Comparison of ENCODE assay signal across 34 cellular contexts in genomic region chr12:131489718-131490117, GRCh38.
"Had no signal": no experiment of that assay in that cellular context is flagged by ENCODE, and none has a peak within 500 bp of the region (broad histone marks: within the 10 kb centered on the region; RNA-seq: fewer than 3 reads in every experiment).

No MANE protein-coding gene starts in this region.

- H3K4me3 ChIP-seq: MG63 had no signal

- H3K27me3 ChIP-seq: MG63 had no signal

- H3K9me3 ChIP-seq: MG63 had no signal

- DNase-seq: Karpas-422, Kasumi-1, MG63, MM.1S, MV-4-11, NCI-H1048, NCI-H1092, NCI-H1092 treated with DMSO at 0.1 percent for 48 hours, NCI-H1105, NCI-H1105 treated with DMSO at 0.1 percent for 48 hours, NCI-H1417, NCI-H1417 treated with DMSO at 0.1 percent for 48 hours, NCI-H1436, NCI-H1436 treated with DMSO at 0.1 percent for 48 hours, NCI-H146, NCI-H1694, NCI-H1694 treated with DMSO at 0.1 percent for 48 hours, NCI-H187, NCI-H187 treated with DMSO at 0.1 percent for 48 hours, NCI-H1930, NCI-H2029, NCI-H2029 treated with DMSO at 0.1 percent for 48 hours, NCI-H2081, NCI-H2081 treated with DMSO at 0.1 percent for 48 hours, NCI-H2107, NCI-H2171, NCI-H2171 treated with DMSO at 0.1 percent for 48 hours, NCI-H2227 treated with DMSO at 0.1 percent for 48 hours, NCI-H226, NCI-H345, NCI-H446, NCI-H446 treated with DMSO at 0.1 percent for 48 hours, NCI-H510A, NCI-H510A treated with DMSO at 0.1 percent for 48 hours had no signal

- H3K36me3 ChIP-seq: MG63 had no signal
